ENCODE assay signal across 1 cellular context in genomic region chr21:43859747-43860214, GRCh38.
A peak's percentile ranks its signal among the peaks of the same experiment; 100 is the strongest.
TF ChIP-seq lines count a peak whose summit lies in the region.

No MANE protein-coding gene starts in this region.

TF ChIP-seq in K562, 482 proteins besides CTCF, POLR2A, EP300 and RAD21 (continues in another document):
- no peak for TF ChIP-seq SREBF2 (CRISPR knock-in tag; IDR thresholded peaks at IDR 0.05)
- TF ChIP-seq PTRF (tag; IDR thresholded peaks at IDR 0.05) = peak; percentile 72
- peak; percentile 60; the same call in 1 of the 2 replicates for TF ChIP-seq ZNF41 (CRISPR knock-in tag; conservative IDR thresholded peaks at IDR 0.05)
- TF ChIP-seq GATAD2A (IDR thresholded peaks at IDR 0.05) = no peak
- no peak for TF ChIP-seq HOXB6 (CRISPR knock-in tag; IDR thresholded peaks at IDR 0.05; ENCODE audit: borderline replicate concordance)
- TF ChIP-seq GABPB1 (CRISPR knock-in tag; IDR thresholded peaks at IDR 0.05) = no peak
- TF ChIP-seq FOXK2 (conservative IDR thresholded peaks at IDR 0.05 in 1 of 2, IDR thresholded peaks at IDR 0.05 in 1 of 2; ENCODE audit: low read depth in 2 of 2) = 0 out of 4 replicates have a peak, but pooled peaks of 1 of the 2 experiments have one; percentile 11
- TF ChIP-seq, protein P1, sequence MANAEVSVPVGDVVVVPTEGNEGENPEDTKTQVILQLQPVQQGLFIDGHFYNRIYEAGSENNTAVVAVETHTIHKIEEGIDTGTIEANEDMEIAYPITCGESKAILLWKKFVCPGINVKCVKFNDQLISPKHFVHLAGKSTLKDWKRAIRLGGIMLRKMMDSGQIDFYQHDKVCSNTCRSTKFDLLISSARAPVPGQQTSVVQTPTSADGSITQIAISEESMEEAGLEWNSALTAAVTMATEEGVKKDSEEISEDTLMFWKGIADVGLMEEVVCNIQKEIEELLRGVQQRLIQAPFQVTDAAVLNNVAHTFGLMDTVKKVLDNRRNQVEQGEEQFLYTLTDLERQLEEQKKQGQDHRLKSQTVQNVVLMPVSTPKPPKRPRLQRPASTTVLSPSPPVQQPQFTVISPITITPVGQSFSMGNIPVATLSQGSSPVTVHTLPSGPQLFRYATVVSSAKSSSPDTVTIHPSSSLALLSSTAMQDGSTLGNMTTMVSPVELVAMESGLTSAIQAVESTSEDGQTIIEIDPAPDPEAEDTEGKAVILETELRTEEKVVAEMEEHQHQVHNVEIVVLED (CRISPR knock-in tag; IDR thresholded peaks at IDR 0.05) = no peak
- peak; percentile 63; the same call in 1 of the 2 replicates for TF ChIP-seq NR2C2 (CRISPR knock-in tag; IDR thresholded peaks at IDR 0.05)
- TF ChIP-seq NR2C2 (tag; IDR thresholded peaks at IDR 0.05) = peak; percentile 94
- TF ChIP-seq, protein P2, sequence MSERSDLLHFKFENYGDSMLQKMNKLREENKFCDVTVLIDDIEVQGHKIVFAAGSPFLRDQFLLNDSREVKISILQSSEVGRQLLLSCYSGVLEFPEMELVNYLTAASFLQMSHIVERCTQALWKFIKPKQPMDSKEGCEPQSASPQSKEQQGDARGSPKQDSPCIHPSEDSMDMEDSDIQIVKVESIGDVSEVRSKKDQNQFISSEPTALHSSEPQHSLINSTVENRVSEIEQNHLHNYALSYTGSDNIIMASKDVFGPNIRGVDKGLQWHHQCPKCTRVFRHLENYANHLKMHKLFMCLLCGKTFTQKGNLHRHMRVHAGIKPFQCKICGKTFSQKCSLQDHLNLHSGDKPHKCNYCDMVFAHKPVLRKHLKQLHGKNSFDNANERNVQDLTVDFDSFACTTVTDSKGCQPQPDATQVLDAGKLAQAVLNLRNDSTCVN (CRISPR knock-in tag; IDR thresholded peaks at IDR 0.05) = peak; percentile 89; the same call in 1 of the 2 replicates
- TF ChIP-seq FOXA3 (CRISPR knock-in tag; conservative IDR thresholded peaks at IDR 0.05 in 1 of 2, IDR thresholded peaks at IDR 0.05 in 1 of 2) = peak in 1 of 2 experiments; percentile 44; a peak in 1 of 4 replicates
- TF ChIP-seq MXI1 (IDR thresholded peaks at IDR 0.05; ENCODE audit: low read depth, low read length) = 0 out of 2 replicates have a peak, but pooled peaks have one; percentile 52
- no peak for TF ChIP-seq TBL1XR1 (IDR thresholded peaks at IDR 0.05; ENCODE audit: low read length in 2 of 2)
- no peak for TF ChIP-seq MAFK (IDR thresholded peaks at IDR 0.05; ENCODE audit: low read length)
- TF ChIP-seq BACH1 (tag; IDR thresholded peaks at IDR 0.05) = peak; percentile 77
- TF ChIP-seq, protein P3, sequence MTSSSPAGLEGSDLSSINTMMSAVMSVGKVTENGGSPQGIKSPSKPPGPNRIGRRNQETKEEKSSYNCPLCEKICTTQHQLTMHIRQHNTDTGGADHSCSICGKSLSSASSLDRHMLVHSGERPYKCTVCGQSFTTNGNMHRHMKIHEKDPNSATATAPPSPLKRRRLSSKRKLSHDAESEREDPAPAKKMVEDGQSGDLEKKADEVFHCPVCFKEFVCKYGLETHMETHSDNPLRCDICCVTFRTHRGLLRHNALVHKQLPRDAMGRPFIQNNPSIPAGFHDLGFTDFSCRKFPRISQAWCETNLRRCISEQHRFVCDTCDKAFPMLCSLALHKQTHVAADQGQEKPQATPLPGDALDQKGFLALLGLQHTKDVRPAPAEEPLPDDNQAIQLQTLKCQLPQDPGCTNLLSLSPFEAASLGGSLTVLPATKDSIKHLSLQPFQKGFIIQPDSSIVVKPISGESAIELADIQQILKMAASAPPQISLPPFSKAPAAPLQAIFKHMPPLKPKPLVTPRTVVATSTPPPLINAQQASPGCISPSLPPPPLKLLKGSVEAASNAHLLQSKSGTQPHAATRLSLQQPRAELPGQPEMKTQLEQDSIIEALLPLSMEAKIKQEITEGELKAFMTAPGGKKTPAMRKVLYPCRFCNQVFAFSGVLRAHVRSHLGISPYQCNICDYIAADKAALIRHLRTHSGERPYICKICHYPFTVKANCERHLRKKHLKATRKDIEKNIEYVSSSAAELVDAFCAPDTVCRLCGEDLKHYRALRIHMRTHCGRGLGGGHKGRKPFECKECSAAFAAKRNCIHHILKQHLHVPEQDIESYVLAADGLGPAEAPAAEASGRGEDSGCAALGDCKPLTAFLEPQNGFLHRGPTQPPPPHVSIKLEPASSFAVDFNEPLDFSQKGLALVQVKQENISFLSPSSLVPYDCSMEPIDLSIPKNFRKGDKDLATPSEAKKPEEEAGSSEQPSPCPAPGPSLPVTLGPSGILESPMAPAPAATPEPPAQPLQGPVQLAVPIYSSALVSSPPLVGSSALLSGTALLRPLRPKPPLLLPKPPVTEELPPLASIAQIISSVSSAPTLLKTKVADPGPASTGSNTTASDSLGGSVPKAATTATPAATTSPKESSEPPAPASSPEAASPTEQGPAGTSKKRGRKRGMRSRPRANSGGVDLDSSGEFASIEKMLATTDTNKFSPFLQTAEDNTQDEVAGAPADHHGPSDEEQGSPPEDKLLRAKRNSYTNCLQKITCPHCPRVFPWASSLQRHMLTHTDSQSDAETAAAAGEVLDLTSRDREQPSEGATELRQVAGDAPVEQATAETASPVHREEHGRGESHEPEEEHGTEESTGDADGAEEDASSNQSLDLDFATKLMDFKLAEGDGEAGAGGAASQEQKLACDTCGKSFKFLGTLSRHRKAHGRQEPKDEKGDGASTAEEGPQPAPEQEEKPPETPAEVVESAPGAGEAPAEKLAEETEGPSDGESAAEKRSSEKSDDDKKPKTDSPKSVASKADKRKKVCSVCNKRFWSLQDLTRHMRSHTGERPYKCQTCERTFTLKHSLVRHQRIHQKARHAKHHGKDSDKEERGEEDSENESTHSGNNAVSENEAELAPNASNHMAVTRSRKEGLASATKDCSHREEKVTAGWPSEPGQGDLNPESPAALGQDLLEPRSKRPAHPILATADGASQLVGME (CRISPR knock-in tag; IDR thresholded peaks at IDR 0.05) = no peak
- no peak for TF ChIP-seq MYNN (IDR thresholded peaks at IDR 0.05)
- no peak for TF ChIP-seq MYNN (CRISPR knock-in tag; IDR thresholded peaks at IDR 0.05)
- no peak for TF ChIP-seq SRSF9 (IDR thresholded peaks at IDR 0.05; ENCODE audit: borderline replicate concordance, low read depth, low read length)
- TF ChIP-seq ZBTB12 (CRISPR knock-in tag; IDR thresholded peaks at IDR 0.05) = peak; percentile 40; the same call in 1 of the 2 replicates
- TF ChIP-seq, protein P4, sequence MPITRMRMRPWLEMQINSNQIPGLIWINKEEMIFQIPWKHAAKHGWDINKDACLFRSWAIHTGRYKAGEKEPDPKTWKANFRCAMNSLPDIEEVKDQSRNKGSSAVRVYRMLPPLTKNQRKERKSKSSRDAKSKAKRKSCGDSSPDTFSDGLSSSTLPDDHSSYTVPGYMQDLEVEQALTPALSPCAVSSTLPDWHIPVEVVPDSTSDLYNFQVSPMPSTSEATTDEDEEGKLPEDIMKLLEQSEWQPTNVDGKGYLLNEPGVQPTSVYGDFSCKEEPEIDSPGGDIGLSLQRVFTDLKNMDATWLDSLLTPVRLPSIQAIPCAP (CRISPR knock-in tag; IDR thresholded peaks at IDR 0.05; ENCODE audit: borderline replicate concordance) = no peak
- TF ChIP-seq, protein P5, sequence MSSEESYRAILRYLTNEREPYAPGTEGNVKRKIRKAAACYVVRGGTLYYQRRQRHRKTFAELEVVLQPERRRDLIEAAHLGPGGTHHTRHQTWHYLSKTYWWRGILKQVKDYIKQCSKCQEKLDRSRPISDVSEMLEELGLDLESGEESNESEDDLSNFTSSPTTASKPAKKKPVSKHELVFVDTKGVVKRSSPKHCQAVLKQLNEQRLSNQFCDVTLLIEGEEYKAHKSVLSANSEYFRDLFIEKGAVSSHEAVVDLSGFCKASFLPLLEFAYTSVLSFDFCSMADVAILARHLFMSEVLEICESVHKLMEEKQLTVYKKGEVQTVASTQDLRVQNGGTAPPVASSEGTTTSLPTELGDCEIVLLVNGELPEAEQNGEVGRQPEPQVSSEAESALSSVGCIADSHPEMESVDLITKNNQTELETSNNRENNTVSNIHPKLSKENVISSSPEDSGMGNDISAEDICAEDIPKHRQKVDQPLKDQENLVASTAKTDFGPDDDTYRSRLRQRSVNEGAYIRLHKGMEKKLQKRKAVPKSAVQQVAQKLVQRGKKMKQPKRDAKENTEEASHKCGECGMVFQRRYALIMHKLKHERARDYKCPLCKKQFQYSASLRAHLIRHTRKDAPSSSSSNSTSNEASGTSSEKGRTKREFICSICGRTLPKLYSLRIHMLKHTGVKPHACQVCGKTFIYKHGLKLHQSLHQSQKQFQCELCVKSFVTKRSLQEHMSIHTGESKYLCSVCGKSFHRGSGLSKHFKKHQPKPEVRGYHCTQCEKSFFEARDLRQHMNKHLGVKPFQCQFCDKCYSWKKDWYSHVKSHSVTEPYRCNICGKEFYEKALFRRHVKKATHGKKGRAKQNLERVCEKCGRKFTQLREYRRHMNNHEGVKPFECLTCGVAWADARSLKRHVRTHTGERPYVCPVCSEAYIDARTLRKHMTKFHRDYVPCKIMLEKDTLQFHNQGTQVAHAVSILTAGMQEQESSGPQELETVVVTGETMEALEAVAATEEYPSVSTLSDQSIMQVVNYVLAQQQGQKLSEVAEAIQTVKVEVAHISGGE (CRISPR knock-in tag; IDR thresholded peaks at IDR 0.05) = peak in 1 of 3 experiments; percentile 51; a peak in 2 of 6 replicates
- peak; percentile 52; the same call in 1 of the 2 replicates for TF ChIP-seq PYGO2 (tag; IDR thresholded peaks at IDR 0.05)
- TF ChIP-seq TAF7 (tag; IDR thresholded peaks at IDR 0.05) = peak; percentile 30; the same call in 1 of the 2 replicates
- TF ChIP-seq ZNF592 (IDR thresholded peaks at IDR 0.05) = peak; percentile 88
- TF ChIP-seq SAP30 (IDR thresholded peaks at IDR 0.05; ENCODE audit: borderline replicate concordance, insufficient read depth, low read depth, low read length, poor library complexity, severe bottlenecking) = no peak
- TF ChIP-seq ZNF696 (CRISPR knock-in tag; conservative IDR thresholded peaks at IDR 0.05) = no peak
- TF ChIP-seq ZNF347 (CRISPR knock-in tag; IDR thresholded peaks at IDR 0.05; ENCODE audit: low read depth) = no peak
- TF ChIP-seq ZNF644 (tag; IDR thresholded peaks at IDR 0.05; ENCODE audit: low read depth) = peak; percentile 81
- TF ChIP-seq TCF3 (CRISPR knock-in tag; IDR thresholded peaks at IDR 0.05) = 0 out of 2 replicates have a peak, but pooled peaks have one; percentile 13
- TF ChIP-seq, protein P6, sequence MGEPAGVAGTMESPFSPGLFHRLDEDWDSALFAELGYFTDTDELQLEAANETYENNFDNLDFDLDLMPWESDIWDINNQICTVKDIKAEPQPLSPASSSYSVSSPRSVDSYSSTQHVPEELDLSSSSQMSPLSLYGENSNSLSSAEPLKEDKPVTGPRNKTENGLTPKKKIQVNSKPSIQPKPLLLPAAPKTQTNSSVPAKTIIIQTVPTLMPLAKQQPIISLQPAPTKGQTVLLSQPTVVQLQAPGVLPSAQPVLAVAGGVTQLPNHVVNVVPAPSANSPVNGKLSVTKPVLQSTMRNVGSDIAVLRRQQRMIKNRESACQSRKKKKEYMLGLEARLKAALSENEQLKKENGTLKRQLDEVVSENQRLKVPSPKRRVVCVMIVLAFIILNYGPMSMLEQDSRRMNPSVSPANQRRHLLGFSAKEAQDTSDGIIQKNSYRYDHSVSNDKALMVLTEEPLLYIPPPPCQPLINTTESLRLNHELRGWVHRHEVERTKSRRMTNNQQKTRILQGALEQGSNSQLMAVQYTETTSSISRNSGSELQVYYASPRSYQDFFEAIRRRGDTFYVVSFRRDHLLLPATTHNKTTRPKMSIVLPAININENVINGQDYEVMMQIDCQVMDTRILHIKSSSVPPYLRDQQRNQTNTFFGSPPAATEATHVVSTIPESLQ (CRISPR knock-in tag; IDR thresholded peaks at IDR 0.05) = no peak
- peak; percentile 27; the same call in 1 of the 2 replicates for TF ChIP-seq SMAD4 (CRISPR knock-in tag; conservative IDR thresholded peaks at IDR 0.05)
